Comparison of ENCODE assay signal across 8 cellular contexts in genomic region chr17:82031885-82032627, GRCh38. TPM values are rescaled to one million over a fixed set of nuclear protein-coding genes. Genes with fewer than 3 reads are reported as not detected.
A peak's percentile ranks its signal among the peaks of the same experiment; 100 is the strongest.
DNase-seq lines count a peak whose midpoint lies in the region; ATAC-seq and TF ChIP-seq lines count a peak whose summit lies in the region.

No MANE protein-coding gene starts in this region.

- POLR2A ChIA-PET in naive thymus-derived CD4-positive, alpha-beta T cell (lab: Charles Lee) = interaction anchor here (5.8 kb wide), 1 partner anchor 122 kb away, joined by 29 read pairs; no protein-coding TSS in a partner anchor

- peak overlapping the region; percentile 13 to 74 (median 40) for H3K4me3 Mint-ChIP-seq in naive thymus-derived CD4-positive, alpha-beta T cell

- CTCF ChIA-PET in naive thymus-derived CD4-positive, alpha-beta T cell (lab: Charles Lee) = no interaction called here

- H3K4me3 ChIP-seq in naive thymus-derived CD4-positive, alpha-beta T cell (ENCODE audit: low read length) = no peak overlapping the region

- TF ChIP-seq CTCF in 22Rv1 (IDR thresholded peaks at IDR 0.05) (no peak), GM13976 (IDR thresholded peaks at IDR 0.05; ENCODE audit: borderline replicate concordance, control extremely low read depth, extremely low read depth, insufficient read depth, missing control alignments) (no peak)

- DNase-seq in GM13976 (ENCODE audit: low spot score) (peak; percentile 78), RKO (ENCODE audit: low spot score) (peak; percentile 47), cerebellar cortex (ENCODE audit: low spot score) (peak; percentile 45), NOMO-1 treated with dmso at 0.1 percent for 144 hours (lab: John Stamatoyannopoulos, UW; ENCODE audit: unreplicated experiment) (no peak)
- DNase-seq in naive thymus-derived CD4-positive, alpha-beta T cell = peak in 3 of 9 donors; percentile 25 to 61 (median 32)

- H3K27me3 Mint-ChIP-seq in naive thymus-derived CD4-positive, alpha-beta T cell = no peaks in the 10 kb centered on the region

- no peaks in the 10 kb centered on the region for H3K27me3 ChIP-seq in naive thymus-derived CD4-positive, alpha-beta T cell (ENCODE audit: control insufficient read depth in 2 of 2, insufficient read depth in 2 of 2, low read length in 2 of 2)

- peaks cover 0 to 10% (median 6%) of the 10 kb centered on the region in 5 donors for H3K36me3 Mint-ChIP-seq in naive thymus-derived CD4-positive, alpha-beta T cell

- peaks cover 14 to 17% of the 10 kb centered on the region in 2 donors for H3K4me1 ChIP-seq in naive thymus-derived CD4-positive, alpha-beta T cell (ENCODE audit: control insufficient read depth in 2 of 2, insufficient read depth in 2 of 2, low read length in 2 of 2)

- peak; percentile 31 for ATAC-seq in naive thymus-derived CD4-positive, alpha-beta T cell
- ATAC-seq in GM19324 (IDR thresholded peaks at IDR 0.05; ENCODE audit: low FRiP score, unreplicated experiment) (no peak), HG02970 (IDR thresholded peaks at IDR 0.05; ENCODE audit: low FRiP score, unreplicated experiment) (no peak)

- H3K27ac Mint-ChIP-seq in naive thymus-derived CD4-positive, alpha-beta T cell = peak overlapping the region in 1 of 9 donors; percentile 5

- H3K9me3 ChIP-seq in naive thymus-derived CD4-positive, alpha-beta T cell (ENCODE audit: control insufficient read depth in 2 of 3, low read length in 3 of 3) = no peaks in the 10 kb centered on the region

- in situ Hi-C loops in GM13976 (cut with MboI; ENCODE audit: low sequenced_read_pairs, unreplicated experiment) = no loop called here

- peak overlapping the region; percentile 97 for H3K27ac ChIP-seq in 22Rv1
- H3K27ac ChIP-seq in naive thymus-derived CD4-positive, alpha-beta T cell (ENCODE audit: low read depth, low read length) = no peak overlapping the region

- peaks cover 11 to 24% (median 15%) of the 10 kb centered on the region in 7 donors for H3K4me1 Mint-ChIP-seq in naive thymus-derived CD4-positive, alpha-beta T cell

- intact Hi-C loops in naive thymus-derived CD4-positive, alpha-beta T cell (cut with micrococcal nuclease) = loop anchor here (2.0 to 10.0 kb wide), 5 partner anchors 63 to 423 kb away; partner anchors contain the start of genes ARL16 (in 1 of the 2), CYBC1 (in 1 of the 2), FASN (in 1 of the 2) and HGS (in 1 of the 2)

- H3K9me3 Mint-ChIP-seq in naive thymus-derived CD4-positive, alpha-beta T cell = peaks cover 0 to 2% (median 0%) of the 10 kb centered on the region in 11 donors

- peaks cover 0 to 12% (median 0%) of the 10 kb centered on the region in 3 experiments for H3K36me3 ChIP-seq in naive thymus-derived CD4-positive, alpha-beta T cell (ENCODE audit: control insufficient read depth in 2 of 3, insufficient read depth in 3 of 3, low read length in 3 of 3)

RNA-seq across cellular contexts. Expression of gene RAC3, which starts 0.6 kb away (rescaled TPM):
- 1 to 10 TPM; 1.3 to 8.5 (median 2.1) TPM for total RNA-seq in naive thymus-derived CD4-positive, alpha-beta T cell
- not detected for polyA plus RNA-seq in naive thymus-derived CD4-positive, alpha-beta T cell

RNA-seq across cellular contexts. Expression of gene DCXR, which starts 5.4 kb away (rescaled TPM):
- total RNA-seq in naive thymus-derived CD4-positive, alpha-beta T cell = 100 to 1,000 TPM in 1 of 5 experiments, 10 to 100 TPM in 4; 63.0 to 130 (median 83.6) TPM
- 100 to 1,000 TPM; 164 to 228 TPM for polyA plus RNA-seq in naive thymus-derived CD4-positive, alpha-beta T cell

RNA-seq across cellular contexts. Expression of gene LRRC45, which starts 9.0 kb away (rescaled TPM):
- total RNA-seq in naive thymus-derived CD4-positive, alpha-beta T cell = 10 to 100 TPM in 4 of 5 experiments, 1 to 10 TPM in 1; 9.2 to 39.1 (median 15.0) TPM
- polyA plus RNA-seq in naive thymus-derived CD4-positive, alpha-beta T cell = 1 to 10 TPM; 4.1 to 6.3 TPM

RNA-seq across cellular contexts. Expression of gene CENPX, which starts 9.4 kb away (rescaled TPM):
- 10 to 100 TPM; 25.5 to 71.8 (median 31.8) TPM for total RNA-seq in naive thymus-derived CD4-positive, alpha-beta T cell
- 10 to 100 TPM; 62.3 to 72.7 TPM for polyA plus RNA-seq in naive thymus-derived CD4-positive, alpha-beta T cell

RNA-seq across cellular contexts. Expression of gene RFNG, which starts 19.6 kb away (rescaled TPM):
- total RNA-seq in naive thymus-derived CD4-positive, alpha-beta T cell = 10 to 100 TPM; 25.0 to 45.5 (median 31.5) TPM
- 1 to 10 TPM; 4.2 to 6.7 TPM for polyA plus RNA-seq in naive thymus-derived CD4-positive, alpha-beta T cell
